In genomic region chr10:29857843-29858242, GRCh38 we compare ENCODE assay signal across 17 cellular contexts.
DNase-seq lines count a peak whose midpoint lies in the region; ATAC-seq, FAIRE-seq and TF ChIP-seq lines count a peak whose summit lies in the region.
"Had no signal": no experiment of that assay in that cellular context is flagged by ENCODE, and none has a peak within 500 bp of the region (broad histone marks: within the 10 kb centered on the region; RNA-seq: fewer than 3 reads in every experiment).

No MANE protein-coding gene starts in this region.

- DNase-seq in RWPE1 (ENCODE audit: low spot score) (no peak), esophagus squamous epithelium (lab: John Stamatoyannopoulos, UW) (no peak), neural progenitor cell (ENCODE audit: low spot score) (no peak), tibial artery (no peak), kidney glomerular epithelial cell (lab: John Stamatoyannopoulos, UW) (no peak), GM19239 (ENCODE audit: insufficient read length, low spot score) (no peak)
- DNase-seq: activated CD4-positive, alpha-beta memory T cell treated with anti-CD3 and anti-CD28 coated beads, Interleukin-2, amount 10 ng/mL, durations not matched to agents 7 days and 5 days; activated T-cell treated with anti-CD3 and anti-CD28 coated beads, Interleukin-2, amount 50 U/mL, for 24 hours; cortex of kidney; natural killer cell; NCI-H1930 had no signal

- CTCF ChIA-PET in RWPE1 (lab: Yijun Ruan, JAX) = interaction anchor here (0.6 to 1.1 kb wide), 7 partner anchors 25 to 198 kb away, joined by 3 to 10 read pairs (median 4); no protein-coding TSS in a partner anchor

- no peaks in the 10 kb centered on the region for H3K9me3 Mint-ChIP-seq in neural progenitor cell
- H3K9me3 Mint-ChIP-seq: activated CD4-positive, alpha-beta memory T cell treated with anti-CD3 and anti-CD28 coated beads, Interleukin-2, amount 10 ng/mL, durations not matched to agents 7 days and 5 days; activated naive CD4-positive, alpha-beta T cell treated with anti-CD3 and anti-CD28 coated beads, Interleukin-2, amount 50 U/mL, for 24 hours; activated T-cell treated with anti-CD3 and anti-CD28 coated beads, Interleukin-2, amount 50 U/mL, for 24 hours; H9; natural killer cell; stimulated activated naive CD8-positive, alpha-beta T cell treated with anti-CD3 and anti-CD28 coated beads, Interleukin-15, Interleukin-2, amounts not matched to agents 100 ng/mL and 50 ng/mL, for 24 hours; T-helper 1 cell treated with Interleukin-12 subunit alpha and Interleukin-12 subunit beta and Interleukin-4 antibody, amounts not matched to agents 30 μg/mL and 1 μg/mL, for 36 hours had no signal

- no peaks in the 10 kb centered on the region for H3K27me3 Mint-ChIP-seq in neural progenitor cell (ENCODE audit: insufficient read depth, low read depth)

- H3K27me3 ChIP-seq in esophagus squamous epithelium (no peaks in the 10 kb centered on the region), neural progenitor cell (no peaks in the 10 kb centered on the region), tibial artery (no peaks in the 10 kb centered on the region)

- no peaks in the 10 kb centered on the region for H4K20me1 ChIP-seq in neural progenitor cell (ENCODE audit: low read depth)

- no peaks in the 10 kb centered on the region for H3K36me3 Mint-ChIP-seq in neural progenitor cell
- H3K36me3 Mint-ChIP-seq: activated naive CD4-positive, alpha-beta T cell treated with anti-CD3 and anti-CD28 coated beads, Interleukin-2, amount 50 U/mL, for 24 hours; natural killer cell had no signal

- H3K9me3 ChIP-seq in esophagus squamous epithelium (no peaks in the 10 kb centered on the region), neural progenitor cell (ENCODE audit: low read depth) (no peaks in the 10 kb centered on the region), tibial artery (no peaks in the 10 kb centered on the region)

- peaks cover 19 to 74% (median 42%) of the 10 kb centered on the region in 3 donors for H3K4me1 ChIP-seq in esophagus squamous epithelium
- H3K4me1 ChIP-seq in neural progenitor cell = peaks cover 14% of the 10 kb centered on the region
- peaks cover 0 to 49% (median 18%) of the 10 kb centered on the region in 4 donors for H3K4me1 ChIP-seq in tibial artery

- peak overlapping the region; percentile 96 for H3K27ac Mint-ChIP-seq in neural progenitor cell
- H3K27ac Mint-ChIP-seq: activated CD4-positive, alpha-beta memory T cell treated with anti-CD3 and anti-CD28 coated beads, Interleukin-2, amount 10 ng/mL, durations not matched to agents 7 days and 5 days; activated naive CD4-positive, alpha-beta T cell treated with anti-CD3 and anti-CD28 coated beads, Interleukin-2, amount 50 U/mL, for 24 hours; activated T-cell treated with anti-CD3 and anti-CD28 coated beads, Interleukin-2, amount 50 U/mL, for 24 hours; H9; natural killer cell; stimulated activated naive CD8-positive, alpha-beta T cell treated with anti-CD3 and anti-CD28 coated beads, Interleukin-15, Interleukin-2, amounts not matched to agents 100 ng/mL and 50 ng/mL, for 24 hours; T-helper 1 cell treated with Interleukin-12 subunit alpha and Interleukin-12 subunit beta and Interleukin-4 antibody, amounts not matched to agents 30 μg/mL and 1 μg/mL, for 36 hours had no signal

- H3K36me3 ChIP-seq in esophagus squamous epithelium (no peaks in the 10 kb centered on the region), neural progenitor cell (no peaks in the 10 kb centered on the region), tibial artery (no peaks in the 10 kb centered on the region)

- POLR2A ChIA-PET in RWPE1 (lab: Yijun Ruan, JAX; ENCODE audit: low non-redundant PET) = no interaction called here

- no peak overlapping the region for H2AFZ ChIP-seq in neural progenitor cell (replicated peaks)

- no peak for FAIRE-seq in GM19239 (lab: Jason Lieb, UNC)

- intact Hi-C loops in esophagus squamous epithelium (cut with DNase I) = loop anchor here (10.0 kb wide), 1 partner anchor 87 kb away; no protein-coding TSS in a partner anchor
- intact Hi-C loops in tibial artery (cut with DNase I; ENCODE audit: low total_unique reads) = loop anchor here (10.0 kb wide), 2 partner anchors 123 to 223 kb away; partner anchors contain the start of gene SVIL

- H3K27ac ChIP-seq in RWPE1 (peak overlapping the region; percentile 81), esophagus squamous epithelium (peak overlapping the region; percentile 51 to 61 (median 58)), neural progenitor cell (no peak overlapping the region), tibial artery (peak overlapping the region; percentile 64 to 66)
- H3K27ac ChIP-seq: VCaP had no signal

- ATAC-seq in GM19395 (IDR thresholded peaks at IDR 0.05; ENCODE audit: unreplicated experiment) = no peak
- ATAC-seq: natural killer cell had no signal

- H3K79me2 ChIP-seq in neural progenitor cell (ENCODE audit: low read depth) = no peaks in the 10 kb centered on the region

- peaks cover 5% of the 10 kb centered on the region for H3F3A ChIP-seq in neural progenitor cell (ENCODE audit: low read depth)

- H3K4me1 Mint-ChIP-seq in neural progenitor cell = peaks cover 13% of the 10 kb centered on the region
- H3K4me1 Mint-ChIP-seq: activated CD4-positive, alpha-beta memory T cell treated with anti-CD3 and anti-CD28 coated beads, Interleukin-2, amount 10 ng/mL, durations not matched to agents 7 days and 5 days; activated naive CD4-positive, alpha-beta T cell treated with anti-CD3 and anti-CD28 coated beads, Interleukin-2, amount 50 U/mL, for 24 hours; natural killer cell had no signal

- 74 to 78% methylated on average over 2 of the region's 2 CpGs for WGBS in esophagus squamous epithelium, 2 donors

- no peak for TF ChIP-seq CTCF in RWPE1 (conservative IDR thresholded peaks at IDR 0.05; ENCODE audit: low read depth)
- no peak for TF ChIP-seq CTCF in esophagus squamous epithelium (IDR thresholded peaks at IDR 0.05)
- TF ChIP-seq CTCF in neural progenitor cell (IDR thresholded peaks at IDR 0.05) = no peak
- TF ChIP-seq CTCF in tibial artery (IDR thresholded peaks at IDR 0.05) = no peak

- peak overlapping the region; percentile 63 for H3K4me2 ChIP-seq in neural progenitor cell

- TF ChIP-seq POLR2A in esophagus squamous epithelium (IDR thresholded peaks at IDR 0.05) = no peak

- peak overlapping the region; percentile 68 for H3K4me3 Mint-ChIP-seq in neural progenitor cell
- H3K4me3 Mint-ChIP-seq: activated CD4-positive, alpha-beta memory T cell treated with anti-CD3 and anti-CD28 coated beads, Interleukin-2, amount 10 ng/mL, durations not matched to agents 7 days and 5 days; activated naive CD4-positive, alpha-beta T cell treated with anti-CD3 and anti-CD28 coated beads, Interleukin-2, amount 50 U/mL, for 24 hours; activated T-cell treated with anti-CD3 and anti-CD28 coated beads, Interleukin-2, amount 50 U/mL, for 24 hours; H9; natural killer cell; stimulated activated naive CD8-positive, alpha-beta T cell treated with anti-CD3 and anti-CD28 coated beads, Interleukin-15, Interleukin-2, amounts not matched to agents 100 ng/mL and 50 ng/mL, for 24 hours; T-helper 1 cell treated with Interleukin-12 subunit alpha and Interleukin-12 subunit beta and Interleukin-4 antibody, amounts not matched to agents 30 μg/mL and 1 μg/mL, for 36 hours had no signal

- H3K4me3 ChIP-seq in esophagus squamous epithelium = no peak overlapping the region
- no peak overlapping the region for H3K4me3 ChIP-seq in neural progenitor cell
- no peak overlapping the region for H3K4me3 ChIP-seq in tibial artery

- no peak overlapping the region for H3K9ac ChIP-seq in neural progenitor cell
